10 cellular contexts compared by ENCODE assay signal in the genomic region with DNA sequence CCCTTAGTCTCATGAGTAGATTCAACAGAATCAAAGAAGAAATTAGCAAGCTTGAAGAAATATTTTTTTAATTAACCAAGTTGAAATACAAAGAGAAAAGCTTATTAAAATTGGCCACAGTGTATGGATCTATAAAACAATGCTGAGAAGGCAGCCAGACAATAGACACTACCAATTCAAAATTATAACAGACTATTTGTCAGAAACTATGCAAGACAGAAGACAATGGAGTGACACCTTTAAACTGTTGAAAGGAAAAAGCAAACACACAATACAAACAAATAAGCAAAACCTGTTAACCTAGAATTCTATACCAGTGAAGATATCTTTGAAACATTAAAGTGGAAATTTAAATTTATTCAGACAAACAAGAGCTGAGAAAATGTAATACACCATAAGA.
"Had no signal": no experiment of that assay in that cellular context is flagged by ENCODE, and none has a peak within 500 bp of the region (broad histone marks: within the 10 kb centered on the region; RNA-seq: fewer than 3 reads in every experiment).

No MANE protein-coding gene starts in this region.

- H3K27ac Mint-ChIP-seq: IgD-negative memory B cell had no signal

- H3K4me1 Mint-ChIP-seq: IgD-negative memory B cell had no signal

- DNase-seq: GM23248, GOT3, H7, KBM-7 had no signal

- H3K36me3 Mint-ChIP-seq: IgD-negative memory B cell had no signal

- H3K4me2 ChIP-seq: KMS-11 had no signal

- H2AFZ ChIP-seq: GM23248 had no signal

- H3K4me3 Mint-ChIP-seq: IgD-negative memory B cell had no signal

- H3K4me3 ChIP-seq: GM23248, HAP-1 had no signal

- H3K9me3 ChIP-seq: HAP-1 had no signal

- H3K36me3 ChIP-seq: HAP-1 had no signal

- H3K4me1 ChIP-seq: HAP-1 had no signal

- ATAC-seq: HCT116, HepG2 had no signal

- H3K27ac ChIP-seq: GM23248, HL-60, KMS-11 had no signal

- H3K9ac ChIP-seq: GM23248, KMS-11 had no signal
